In the genomic region with DNA sequence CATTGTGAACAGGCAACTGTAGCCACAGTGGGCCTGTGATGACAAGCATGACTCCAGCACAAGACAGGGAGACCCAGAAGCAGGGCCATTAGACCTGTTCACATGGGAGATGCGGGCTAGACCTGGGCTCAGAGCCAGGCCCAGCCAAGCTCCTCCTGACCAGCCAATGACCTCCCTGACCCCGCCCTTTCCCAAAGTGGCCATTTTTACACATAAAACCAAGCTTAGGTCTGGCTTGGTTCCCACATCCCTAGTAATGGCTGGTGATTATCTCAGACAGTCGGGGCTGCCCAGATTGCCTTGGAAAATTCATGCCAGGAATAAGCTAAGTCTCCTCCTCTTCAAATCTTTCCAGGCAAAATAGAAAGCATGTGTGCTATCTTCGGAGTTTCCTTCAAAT, we compare ENCODE assay signal across 15 cellular contexts.
DNase-seq lines count a peak whose midpoint lies in the region; ATAC-seq and TF ChIP-seq lines count a peak whose summit lies in the region.
"Had no signal": no experiment of that assay in that cellular context is flagged by ENCODE, and none has a peak within 500 bp of the region (broad histone marks: within the 10 kb centered on the region; RNA-seq: fewer than 3 reads in every experiment).

No MANE protein-coding gene starts in this region.

- H3K4me3 ChIP-seq in Panc1 (ENCODE audit: low read depth in 2 of 2, low read length in 2 of 2) (no peak overlapping the region), retinal pigment epithelial cell (ENCODE audit: low read length) (no peak overlapping the region)
- H3K4me3 ChIP-seq: BLaER1 treated with 17β-estradiol and CSF1 and Interleukin-3, amounts not matched to agents 10 nM and 100 nM; body of pancreas had no signal

- POLR2A ChIA-PET in Panc1 (lab: Charles Lee): no interaction called here
- POLR2A ChIA-PET in naive thymus-derived CD8-positive, alpha-beta T cell (lab: Charles Lee): no interaction called here

- H3K27me3 ChIP-seq in Panc1 (ENCODE audit: control insufficient read depth, insufficient read depth, low read length): no peaks in the 10 kb centered on the region
- H3K27me3 ChIP-seq: BLaER1 treated with 17β-estradiol and CSF1 and Interleukin-3, amounts not matched to agents 10 nM and 100 nM; body of pancreas; foreskin keratinocyte had no signal

- in situ Hi-C loops in Panc1 (cut with HindIII; ENCODE audit: low pct_unique_long_range_greater_than_20kb, low sequenced_read_pairs): no loop called here

- no peaks in the 10 kb centered on the region for H3K27me3 Mint-ChIP-seq in naive thymus-derived CD8-positive, alpha-beta T cell
- no peaks in the 10 kb centered on the region for H3K27me3 Mint-ChIP-seq in activated T-cell treated with anti-CD3 and anti-CD28 coated beads, Interleukin-2, amount 50 U/mL, for 4 hours (ENCODE audit: low read depth)
- H3K27me3 Mint-ChIP-seq: activated CD8-positive, alpha-beta T cell treated with anti-CD3 and anti-CD28 coated beads for 36 hours had no signal

- no peak for ATAC-seq in Panc1
- no peak for ATAC-seq in naive thymus-derived CD8-positive, alpha-beta T cell
- no peak for ATAC-seq in activated T-cell treated with anti-CD3 and anti-CD28 coated beads, Interleukin-2, amount 50 U/mL, for 4 hours
- ATAC-seq: activated CD8-positive, alpha-beta T cell treated with anti-CD3 and anti-CD28 coated beads for 36 hours; body of pancreas; foreskin keratinocyte had no signal

- H3K4me3 Mint-ChIP-seq in naive thymus-derived CD8-positive, alpha-beta T cell: no peak overlapping the region
- H3K4me3 Mint-ChIP-seq in activated T-cell treated with anti-CD3 and anti-CD28 coated beads, Interleukin-2, amount 50 U/mL, for 4 hours: no peak overlapping the region
- H3K4me3 Mint-ChIP-seq: activated CD8-positive, alpha-beta T cell treated with anti-CD3 and anti-CD28 coated beads for 36 hours had no signal

- H3K27ac Mint-ChIP-seq in naive thymus-derived CD8-positive, alpha-beta T cell: no peak overlapping the region
- H3K27ac Mint-ChIP-seq: activated CD8-positive, alpha-beta T cell treated with anti-CD3 and anti-CD28 coated beads for 36 hours had no signal

- intact Hi-C loops in Panc1 (cut with micrococcal nuclease; ENCODE audit: unreplicated experiment): no loop called here

- TF ChIP-seq CTCF in Panc1 (IDR thresholded peaks at IDR 0.05): no peak
- TF ChIP-seq CTCF in retinal pigment epithelial cell (conservative IDR thresholded peaks at IDR 0.05; ENCODE audit: low read depth, low read length): no peak

- DNase-seq in EH (ENCODE audit: low read depth) (peak; percentile 66), Panc1 (ENCODE audit: low read depth, low spot score) (no peak), fibroblast of the conjunctiva (ENCODE audit: low read depth) (peak; percentile 17), retinal pigment epithelial cell (ENCODE audit: low read depth) (peak; percentile 44), NCI-H82 (lab: John Stamatoyannopoulos, UW) (no peak), DMS114 treated with DMSO at 0.1 percent for 48 hours (lab: John Stamatoyannopoulos, UW; ENCODE audit: unreplicated experiment) (no peak)
- no peak for DNase-seq in naive thymus-derived CD8-positive, alpha-beta T cell
- DNase-seq in activated T-cell treated with anti-CD3 and anti-CD28 coated beads, Interleukin-2, amount 50 U/mL, for 4 hours: no peak
- DNase-seq: activated CD8-positive, alpha-beta T cell treated with anti-CD3 and anti-CD28 coated beads for 36 hours; DND-41; foreskin keratinocyte; occipital lobe had no signal

- H3K4me1 ChIP-seq in Panc1 (ENCODE audit: control insufficient read depth, insufficient read depth, low read length): peaks cover 17% of the 10 kb centered on the region
- H3K4me1 ChIP-seq: BLaER1 treated with 17β-estradiol and CSF1 and Interleukin-3, amounts not matched to agents 10 nM and 100 nM; foreskin keratinocyte had no signal

- CTCF ChIA-PET in Panc1 (lab: Charles Lee): no interaction called here

- no peaks in the 10 kb centered on the region for H3K4me1 Mint-ChIP-seq in naive thymus-derived CD8-positive, alpha-beta T cell
- H3K4me1 Mint-ChIP-seq in activated T-cell treated with anti-CD3 and anti-CD28 coated beads, Interleukin-2, amount 50 U/mL, for 4 hours (ENCODE audit: low read depth): no peaks in the 10 kb centered on the region

- peaks cover 0 to 4% (median 0%) of the 10 kb centered on the region in 9 donors for H3K9me3 Mint-ChIP-seq in naive thymus-derived CD8-positive, alpha-beta T cell
- H3K9me3 Mint-ChIP-seq in activated T-cell treated with anti-CD3 and anti-CD28 coated beads, Interleukin-2, amount 50 U/mL, for 4 hours: no peaks in the 10 kb centered on the region
- H3K9me3 Mint-ChIP-seq: activated CD8-positive, alpha-beta T cell treated with anti-CD3 and anti-CD28 coated beads for 36 hours had no signal

- H3K36me3 ChIP-seq in Panc1 (ENCODE audit: control insufficient read depth, insufficient read depth, low read length): no peaks in the 10 kb centered on the region
- H3K36me3 ChIP-seq: BLaER1 treated with 17β-estradiol and CSF1 and Interleukin-3, amounts not matched to agents 10 nM and 100 nM had no signal

- H3K27ac ChIP-seq in Panc1 (ENCODE audit: low read length): peak overlapping the region; percentile 39; the same call in 1 of the 2 replicates
- H3K27ac ChIP-seq: BLaER1 treated with 17β-estradiol and CSF1 and Interleukin-3, amounts not matched to agents 10 nM and 100 nM; body of pancreas; foreskin keratinocyte; HL-60 had no signal

- no TSS peak for BruUV-seq in Panc1 (replicated peaks; lab: Mats Ljungman, UMichigan)

- H3K9me3 ChIP-seq in Panc1 (ENCODE audit: control insufficient read depth, insufficient read depth, low read depth, low read length): no peaks in the 10 kb centered on the region
- H3K9me3 ChIP-seq: BLaER1 treated with 17β-estradiol and CSF1 and Interleukin-3, amounts not matched to agents 10 nM and 100 nM; body of pancreas had no signal

- peaks cover 0 to 4% (median 0%) of the 10 kb centered on the region in 3 donors for H3K36me3 Mint-ChIP-seq in naive thymus-derived CD8-positive, alpha-beta T cell
- no peaks in the 10 kb centered on the region for H3K36me3 Mint-ChIP-seq in activated T-cell treated with anti-CD3 and anti-CD28 coated beads, Interleukin-2, amount 50 U/mL, for 4 hours (ENCODE audit: insufficient read depth)

Comparison
In these comparisons a context has a peak if more than half of its experiments do, and no peak if none do; other contexts are left out.
1. DNase-seq: peak in EH (single experiment), fibroblast of the conjunctiva (single experiment) and retinal pigment epithelial cell (single experiment); none in Panc1 (single experiment), NCI-H82 (single experiment), naive thymus-derived CD8-positive, alpha-beta T cell (0 of 10), DMS114 treated with DMSO at 0.1 percent for 48 hours (single experiment) and activated T-cell treated with anti-CD3 and anti-CD28 coated beads, Interleukin-2, amount 50 U/mL, for 4 hours (single experiment).